In genomic region chr6:10418862-10419748, GRCh38 we compare ENCODE assay signal across 8 cellular contexts. TPM values are rescaled to one million over a fixed set of nuclear protein-coding genes. Genes with fewer than 3 reads are reported as not detected.
DNase-seq lines count a peak whose midpoint lies in the region; ATAC-seq lines count a peak whose summit lies in the region.

No MANE protein-coding gene starts in this region.

- H3K4me1 Mint-ChIP-seq in activated T-helper 1 cell treated with anti-CD3 and anti-CD28 coated beads, Interleukin-12 subunit alpha, Interleukin-12 subunit beta, Interleukin-2, Interleukin-4 antibody, amounts not matched to agents 30 ng/mL and 10 ng/mL and 1 ng/mL, durations not matched to agents 14 hours and 24 hours and 36 hours (ENCODE audit: low read depth) = peaks cover 2% of the 10 kb centered on the region
- peaks cover 3 to 14% of the 10 kb centered on the region in 2 donors for H3K4me1 Mint-ChIP-seq in natural killer cell treated with Interleukin-12 subunit alpha and Interleukin-12 subunit beta and Interleukin-15 and Interleukin-18, amount 100 ng/mL, for 72 hours (ENCODE audit: low read depth in 2 of 2)

- in situ Hi-C loops in Caki2 (cut with HindIII; ENCODE audit: low pct_unique_long_range_greater_than_20kb, low sequenced_read_pairs) = no loop called here

- ATAC-seq in HG02610 (IDR thresholded peaks at IDR 0.05; ENCODE audit: unreplicated experiment) (peak; percentile 52), HG03175 (IDR thresholded peaks at IDR 0.05; ENCODE audit: unreplicated experiment) (no peak)
- ATAC-seq in natural killer cell treated with Interleukin-12 subunit alpha and Interleukin-12 subunit beta and Interleukin-15 and Interleukin-18, amount 100 ng/mL, for 72 hours = no peak

- H3K27me3 Mint-ChIP-seq in activated T-helper 1 cell treated with anti-CD3 and anti-CD28 coated beads, Interleukin-12 subunit alpha, Interleukin-12 subunit beta, Interleukin-2, Interleukin-4 antibody, amounts not matched to agents 30 ng/mL and 10 ng/mL and 1 ng/mL, durations not matched to agents 14 hours and 24 hours and 36 hours (ENCODE audit: insufficient read depth) = peaks cover 85% of the 10 kb centered on the region
- H3K27me3 Mint-ChIP-seq in natural killer cell treated with Interleukin-12 subunit alpha and Interleukin-12 subunit beta and Interleukin-15 and Interleukin-18, amount 100 ng/mL, for 72 hours = peaks cover 61 to 68% of the 10 kb centered on the region in 2 donors

- peaks cover 8% of the 10 kb centered on the region for H3K9me3 Mint-ChIP-seq in activated T-helper 1 cell treated with anti-CD3 and anti-CD28 coated beads, Interleukin-12 subunit alpha, Interleukin-12 subunit beta, Interleukin-2, Interleukin-4 antibody, amounts not matched to agents 30 ng/mL and 10 ng/mL and 1 ng/mL, durations not matched to agents 14 hours and 24 hours and 36 hours
- peaks cover 4% of the 10 kb centered on the region for H3K9me3 Mint-ChIP-seq in natural killer cell treated with Interleukin-12 subunit alpha and Interleukin-12 subunit beta and Interleukin-15 and Interleukin-18, amount 100 ng/mL, for 72 hours

- peaks cover 9% of the 10 kb centered on the region for H3K36me3 Mint-ChIP-seq in activated T-helper 1 cell treated with anti-CD3 and anti-CD28 coated beads, Interleukin-12 subunit alpha, Interleukin-12 subunit beta, Interleukin-2, Interleukin-4 antibody, amounts not matched to agents 30 ng/mL and 10 ng/mL and 1 ng/mL, durations not matched to agents 14 hours and 24 hours and 36 hours (ENCODE audit: low read depth)
- H3K36me3 Mint-ChIP-seq in natural killer cell treated with Interleukin-12 subunit alpha and Interleukin-12 subunit beta and Interleukin-15 and Interleukin-18, amount 100 ng/mL, for 72 hours = peaks cover 22% of the 10 kb centered on the region

- DNase-seq in Caki2 (ENCODE audit: low read depth) (peak; percentile 77), kidney glomerular epithelial cell (lab: John Stamatoyannopoulos, UW) (peak; percentile 38), CD1c-positive myeloid dendritic cell (ENCODE audit: extremely low spot score) (no peak), putamen (ENCODE audit: low spot score) (no peak)
- DNase-seq in activated T-helper 1 cell treated with anti-CD3 and anti-CD28 coated beads, Interleukin-12 subunit alpha, Interleukin-12 subunit beta, Interleukin-2, Interleukin-4 antibody, amounts not matched to agents 30 ng/mL and 10 ng/mL and 1 ng/mL, durations not matched to agents 14 hours and 24 hours and 36 hours (ENCODE audit: low spot score) = no peak
- no peak for DNase-seq in natural killer cell treated with Interleukin-12 subunit alpha and Interleukin-12 subunit beta and Interleukin-15 and Interleukin-18, amount 100 ng/mL, for 72 hours (ENCODE audit: low spot score)

- intact Hi-C loops in activated T-helper 1 cell treated with anti-CD3 and anti-CD28 coated beads, Interleukin-12 subunit alpha, Interleukin-12 subunit beta, Interleukin-2, Interleukin-4 antibody, amounts not matched to agents 30 ng/mL and 10 ng/mL and 1 ng/mL, durations not matched to agents 14 hours and 24 hours and 36 hours (cut with micrococcal nuclease) = loop anchor here (1.0 kb wide), 1 partner anchor 10 kb away; no protein-coding TSS in a partner anchor

- H3K27ac Mint-ChIP-seq in activated T-helper 1 cell treated with anti-CD3 and anti-CD28 coated beads, Interleukin-12 subunit alpha, Interleukin-12 subunit beta, Interleukin-2, Interleukin-4 antibody, amounts not matched to agents 30 ng/mL and 10 ng/mL and 1 ng/mL, durations not matched to agents 14 hours and 24 hours and 36 hours = peak overlapping the region; percentile 44
- no peak overlapping the region for H3K27ac Mint-ChIP-seq in natural killer cell treated with Interleukin-12 subunit alpha and Interleukin-12 subunit beta and Interleukin-15 and Interleukin-18, amount 100 ng/mL, for 72 hours

- no peak overlapping the region for H3K4me3 Mint-ChIP-seq in activated T-helper 1 cell treated with anti-CD3 and anti-CD28 coated beads, Interleukin-12 subunit alpha, Interleukin-12 subunit beta, Interleukin-2, Interleukin-4 antibody, amounts not matched to agents 30 ng/mL and 10 ng/mL and 1 ng/mL, durations not matched to agents 14 hours and 24 hours and 36 hours
- H3K4me3 Mint-ChIP-seq in natural killer cell treated with Interleukin-12 subunit alpha and Interleukin-12 subunit beta and Interleukin-15 and Interleukin-18, amount 100 ng/mL, for 72 hours = no peak overlapping the region

RNA-seq across cellular contexts. Expression of gene TFAP2A, which starts 4.2 kb away (rescaled TPM):
- total RNA-seq in Caki2 (2014; rRNA removed; shearing (Covaris generic); ENCODE audit: low replicate concordance) = 2.1 and 4.2 TPM in 2 replicates
- total RNA-seq in activated T-helper 1 cell treated with anti-CD3 and anti-CD28 coated beads, Interleukin-12 subunit alpha, Interleukin-12 subunit beta, Interleukin-2, Interleukin-4 antibody, amounts not matched to agents 30 ng/mL and 10 ng/mL and 1 ng/mL, durations not matched to agents 14 hours and 24 hours and 36 hours = not detected in 2 replicates
- under 1 TPM; 0.07 to 0.31 TPM for total RNA-seq in natural killer cell treated with Interleukin-12 subunit alpha and Interleukin-12 subunit beta and Interleukin-15 and Interleukin-18, amount 100 ng/mL, for 72 hours

Comparison
In these comparisons a context has a peak if more than half of its experiments do, and no peak if none do; other contexts are left out.
1. DNase-seq: peak in Caki2 (single experiment) and kidney glomerular epithelial cell (single experiment); none in activated T-helper 1 cell treated with anti-CD3 and anti-CD28 coated beads, Interleukin-12 subunit alpha, Interleukin-12 subunit beta, Interleukin-2, Interleukin-4 antibody, amounts not matched to agents 30 ng/mL and 10 ng/mL and 1 ng/mL, durations not matched to agents 14 hours and 24 hours and 36 hours (single experiment), CD1c-positive myeloid dendritic cell (single experiment), natural killer cell treated with Interleukin-12 subunit alpha and Interleukin-12 subunit beta and Interleukin-15 and Interleukin-18, amount 100 ng/mL, for 72 hours (single experiment) and putamen (single experiment).